8 cellular contexts compared by ENCODE assay signal in genomic region chr12:40946612-40947194, GRCh38.
A peak's percentile ranks its signal among the peaks of the same experiment; 100 is the strongest.
DNase-seq lines count a peak whose midpoint lies in the region; TF ChIP-seq lines count a peak whose summit lies in the region.

No MANE protein-coding gene starts in this region.

- intact Hi-C loops in activated T-helper 2 cell treated with anti-CD3 and anti-CD28 coated beads, Interferon-gamma antibody, Interleukin-2, Interleukin-4, amounts not matched to agents 10 μg/mL and 5 μg/mL and 100 μg/mL, durations not matched to agents 14 hours and 24 hours and 36 hours (cut with micrococcal nuclease): loop anchor here (2.0 kb wide), 1 partner anchor 1078 kb away; no protein-coding TSS in a partner anchor

- POLR2A ChIA-PET in AG04449 (lab: Yijun Ruan, JAX): no interaction called here

- H3K4me1 Mint-ChIP-seq in mesothelial cell of epicardium: peaks cover 27% of the 10 kb centered on the region
- no peaks in the 10 kb centered on the region for H3K4me1 Mint-ChIP-seq in activated T-helper 2 cell treated with anti-CD3 and anti-CD28 coated beads, Interferon-gamma antibody, Interleukin-2, Interleukin-4, amounts not matched to agents 10 μg/mL and 5 μg/mL and 100 μg/mL, durations not matched to agents 14 hours and 24 hours and 36 hours (ENCODE audit: low read depth)

- CTCF ChIA-PET in AG04449 (lab: Yijun Ruan, JAX): interaction anchor here (0.7 to 3.3 kb wide), 4 partner anchors 12 to 1078 kb away, joined by 3 to 28 read pairs (median 3); no protein-coding TSS in a partner anchor

- DNase-seq in AG04449 (ENCODE audit: low read depth, low spot score) (peak; percentile 1), GM13976 (ENCODE audit: low spot score) (peak; percentile 7), NCI-H2107 treated with DMSO at 0.1 percent for 48 hours (lab: John Stamatoyannopoulos, UW; ENCODE audit: unreplicated experiment) (peak; percentile 25), cardiac fibroblast (ENCODE audit: low read depth in 2 of 2) (peak; percentile 54 to 66), mesothelial cell of epicardium (ENCODE audit: low spot score in 2 of 2, unreplicated experiment in 2 of 2) (no peak)
- no peak for DNase-seq in activated CD4-positive, alpha-beta T cell treated with anti-CD3 and anti-CD28 coated beads for 1 hour
- no peak for DNase-seq in activated CD4-positive, alpha-beta T cell treated with anti-CD3 and anti-CD28 coated beads for 48 hours
- DNase-seq in activated T-helper 2 cell treated with anti-CD3 and anti-CD28 coated beads, Interferon-gamma antibody, Interleukin-2, Interleukin-4, amounts not matched to agents 10 μg/mL and 5 μg/mL and 100 μg/mL, durations not matched to agents 14 hours and 24 hours and 36 hours (ENCODE audit: low spot score): no peak

- in situ Hi-C loops in GM13976 (cut with MboI; ENCODE audit: low sequenced_read_pairs, unreplicated experiment): loop anchor here (25.0 kb wide), 1 partner anchor 1066 kb away; no protein-coding TSS in a partner anchor

- H3K27me3 Mint-ChIP-seq in mesothelial cell of epicardium (ENCODE audit: low read depth): no peaks in the 10 kb centered on the region
- no peaks in the 10 kb centered on the region for H3K27me3 Mint-ChIP-seq in activated T-helper 2 cell treated with anti-CD3 and anti-CD28 coated beads, Interferon-gamma antibody, Interleukin-2, Interleukin-4, amounts not matched to agents 10 μg/mL and 5 μg/mL and 100 μg/mL, durations not matched to agents 14 hours and 24 hours and 36 hours (ENCODE audit: low read depth)

- no peak overlapping the region for H3K27ac Mint-ChIP-seq in mesothelial cell of epicardium
- H3K27ac Mint-ChIP-seq in activated T-helper 2 cell treated with anti-CD3 and anti-CD28 coated beads, Interferon-gamma antibody, Interleukin-2, Interleukin-4, amounts not matched to agents 10 μg/mL and 5 μg/mL and 100 μg/mL, durations not matched to agents 14 hours and 24 hours and 36 hours: no peak overlapping the region

- TF ChIP-seq CTCF in AG04449 (IDR thresholded peaks at IDR 0.05; ENCODE audit: insufficient read depth, low read length, missing control alignments): peak; percentile 8
- peak; percentile 32 for TF ChIP-seq CTCF in GM13976 (IDR thresholded peaks at IDR 0.05; ENCODE audit: borderline replicate concordance, control extremely low read depth, extremely low read depth, insufficient read depth, missing control alignments)
- peak; percentile 37 for TF ChIP-seq CTCF in cardiac fibroblast (IDR thresholded peaks at IDR 0.05; ENCODE audit: low read depth, low read length)
- peak; percentile 86 for TF ChIP-seq CTCF in mesothelial cell of epicardium (IDR thresholded peaks at IDR 0.05; ENCODE audit: unreplicated experiment)

- H3K9me3 Mint-ChIP-seq in mesothelial cell of epicardium: no peaks in the 10 kb centered on the region
- no peaks in the 10 kb centered on the region for H3K9me3 Mint-ChIP-seq in activated T-helper 2 cell treated with anti-CD3 and anti-CD28 coated beads, Interferon-gamma antibody, Interleukin-2, Interleukin-4, amounts not matched to agents 10 μg/mL and 5 μg/mL and 100 μg/mL, durations not matched to agents 14 hours and 24 hours and 36 hours

- no peaks in the 10 kb centered on the region for H3K36me3 Mint-ChIP-seq in mesothelial cell of epicardium
- no peaks in the 10 kb centered on the region for H3K36me3 Mint-ChIP-seq in activated T-helper 2 cell treated with anti-CD3 and anti-CD28 coated beads, Interferon-gamma antibody, Interleukin-2, Interleukin-4, amounts not matched to agents 10 μg/mL and 5 μg/mL and 100 μg/mL, durations not matched to agents 14 hours and 24 hours and 36 hours (ENCODE audit: low read depth)

- H3K4me3 Mint-ChIP-seq in mesothelial cell of epicardium: no peak overlapping the region
- no peak overlapping the region for H3K4me3 Mint-ChIP-seq in activated T-helper 2 cell treated with anti-CD3 and anti-CD28 coated beads, Interferon-gamma antibody, Interleukin-2, Interleukin-4, amounts not matched to agents 10 μg/mL and 5 μg/mL and 100 μg/mL, durations not matched to agents 14 hours and 24 hours and 36 hours (ENCODE audit: low read depth)

- no peak overlapping the region for H3K4me3 ChIP-seq in AG04449 (ENCODE audit: low read depth, low read length)
- H3K4me3 ChIP-seq in cardiac fibroblast (replicated peaks in 1 of 2; ENCODE audit: low read depth in 2 of 2, low read length in 2 of 2): no peak overlapping the region

Comparison
In these comparisons a context has a peak if more than half of its experiments do, and no peak if none do; other contexts are left out.
1. DNase-seq: peak in AG04449 (single experiment), GM13976 (single experiment), NCI-H2107 treated with DMSO at 0.1 percent for 48 hours (single experiment) and cardiac fibroblast (2 of 2); none in mesothelial cell of epicardium (0 of 2), activated CD4-positive, alpha-beta T cell treated with anti-CD3 and anti-CD28 coated beads for 1 hour (single experiment), activated CD4-positive, alpha-beta T cell treated with anti-CD3 and anti-CD28 coated beads for 48 hours (single experiment) and activated T-helper 2 cell treated with anti-CD3 and anti-CD28 coated beads, Interferon-gamma antibody, Interleukin-2, Interleukin-4, amounts not matched to agents 10 μg/mL and 5 μg/mL and 100 μg/mL, durations not matched to agents 14 hours and 24 hours and 36 hours (single experiment).
2. CTCF ChIP-seq: peak in every context shown above with its lines; median percentile 86 in mesothelial cell of epicardium; 37 in cardiac fibroblast; 32 in GM13976; 8 in AG04449.